1 cellular context compared by ENCODE assay signal in genomic region chr18:31649449-31649848, GRCh38.
TF ChIP-seq lines count a peak whose summit lies in the region.

No MANE protein-coding gene starts in this region.

TF ChIP-seq in HCT116, 20 proteins besides CTCF, POLR2A, EP300 and RAD21:
- TF ChIP-seq ZNF274 (IDR thresholded peaks at IDR 0.05; ENCODE audit: low read depth, low read length): no peak
- no peak for TF ChIP-seq SP1 (IDR thresholded peaks at IDR 0.05; ENCODE audit: low read depth)
- TF ChIP-seq SRF (IDR thresholded peaks at IDR 0.05; ENCODE audit: low read depth): no peak
- TF ChIP-seq FOSL1 (IDR thresholded peaks at IDR 0.05; ENCODE audit: low read depth): no peak
- TF ChIP-seq MAX (IDR thresholded peaks at IDR 0.05): no peak
- no peak for TF ChIP-seq POLR2AphosphoS5 (IDR thresholded peaks at IDR 0.05; ENCODE audit: low read depth, low read length)
- no peak for TF ChIP-seq ZBTB33 (IDR thresholded peaks at IDR 0.05; ENCODE audit: extremely low read depth, insufficient replicate concordance, low read length)
- TF ChIP-seq JUND (IDR thresholded peaks at IDR 0.05): no peak
- TF ChIP-seq CBX3 (IDR thresholded peaks at IDR 0.05; ENCODE audit: low read depth): no peak
- TF ChIP-seq SIN3A (IDR thresholded peaks at IDR 0.05; ENCODE audit: low read depth): no peak
- no peak for TF ChIP-seq EZH2phosphoT487 (IDR thresholded peaks at IDR 0.05; ENCODE audit: borderline replicate concordance)
- TF ChIP-seq ATF3 (IDR thresholded peaks at IDR 0.05): no peak
- no peak for TF ChIP-seq ELF1 (IDR thresholded peaks at IDR 0.05; ENCODE audit: borderline replicate concordance, low read depth)
- no peak for TF ChIP-seq EGR1 (IDR thresholded peaks at IDR 0.05; ENCODE audit: low read depth)
- no peak for TF ChIP-seq TCF7L2 (IDR thresholded peaks at IDR 0.05; ENCODE audit: borderline replicate concordance, extremely low read depth, insufficient read depth, insufficient read length)
- no peak for TF ChIP-seq YY1 (IDR thresholded peaks at IDR 0.05; ENCODE audit: extremely low read depth, insufficient replicate concordance, low read depth, low read length)
- no peak for TF ChIP-seq CEBPB (IDR thresholded peaks at IDR 0.05; ENCODE audit: low read depth)
- TF ChIP-seq, protein P1, sequence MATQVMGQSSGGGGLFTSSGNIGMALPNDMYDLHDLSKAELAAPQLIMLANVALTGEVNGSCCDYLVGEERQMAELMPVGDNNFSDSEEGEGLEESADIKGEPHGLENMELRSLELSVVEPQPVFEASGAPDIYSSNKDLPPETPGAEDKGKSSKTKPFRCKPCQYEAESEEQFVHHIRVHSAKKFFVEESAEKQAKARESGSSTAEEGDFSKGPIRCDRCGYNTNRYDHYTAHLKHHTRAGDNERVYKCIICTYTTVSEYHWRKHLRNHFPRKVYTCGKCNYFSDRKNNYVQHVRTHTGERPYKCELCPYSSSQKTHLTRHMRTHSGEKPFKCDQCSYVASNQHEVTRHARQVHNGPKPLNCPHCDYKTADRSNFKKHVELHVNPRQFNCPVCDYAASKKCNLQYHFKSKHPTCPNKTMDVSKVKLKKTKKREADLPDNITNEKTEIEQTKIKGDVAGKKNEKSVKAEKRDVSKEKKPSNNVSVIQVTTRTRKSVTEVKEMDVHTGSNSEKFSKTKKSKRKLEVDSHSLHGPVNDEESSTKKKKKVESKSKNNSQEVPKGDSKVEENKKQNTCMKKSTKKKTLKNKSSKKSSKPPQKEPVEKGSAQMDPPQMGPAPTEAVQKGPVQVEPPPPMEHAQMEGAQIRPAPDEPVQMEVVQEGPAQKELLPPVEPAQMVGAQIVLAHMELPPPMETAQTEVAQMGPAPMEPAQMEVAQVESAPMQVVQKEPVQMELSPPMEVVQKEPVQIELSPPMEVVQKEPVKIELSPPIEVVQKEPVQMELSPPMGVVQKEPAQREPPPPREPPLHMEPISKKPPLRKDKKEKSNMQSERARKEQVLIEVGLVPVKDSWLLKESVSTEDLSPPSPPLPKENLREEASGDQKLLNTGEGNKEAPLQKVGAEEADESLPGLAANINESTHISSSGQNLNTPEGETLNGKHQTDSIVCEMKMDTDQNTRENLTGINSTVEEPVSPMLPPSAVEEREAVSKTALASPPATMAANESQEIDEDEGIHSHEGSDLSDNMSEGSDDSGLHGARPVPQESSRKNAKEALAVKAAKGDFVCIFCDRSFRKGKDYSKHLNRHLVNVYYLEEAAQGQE (IDR thresholded peaks at IDR 0.05; ENCODE audit: low read depth): no peak
- no peak for TF ChIP-seq EZH2 (IDR thresholded peaks at IDR 0.05)
- no peak for TF ChIP-seq ZFX (IDR thresholded peaks at IDR 0.05)
